ENCODE assay signal across 32 cellular contexts in the genomic region with DNA sequence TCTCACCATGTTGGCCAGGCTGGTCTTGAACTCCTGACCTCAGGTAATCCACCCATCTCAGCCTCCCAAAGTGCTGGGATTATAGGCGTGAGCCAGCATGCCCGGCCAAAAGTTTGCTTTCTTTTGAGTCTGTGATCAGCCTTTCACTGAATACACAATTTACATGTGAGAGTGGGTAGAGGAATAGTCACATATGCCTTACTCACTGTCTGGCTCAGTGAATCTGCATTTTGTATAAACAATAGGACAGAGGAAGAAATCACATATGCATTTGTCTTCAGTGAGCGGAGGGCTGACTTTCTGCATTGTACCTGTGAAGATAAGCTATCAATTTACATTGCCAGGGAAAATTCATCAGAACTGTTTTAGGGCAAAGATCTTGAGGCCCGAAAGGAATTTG. TPM values are rescaled to one million over a fixed set of nuclear protein-coding genes. Genes with fewer than 3 reads are reported as not detected.
DNase-seq lines count a peak whose midpoint lies in the region; ATAC-seq, FAIRE-seq and TF ChIP-seq lines count a peak whose summit lies in the region.
"Had no signal": no experiment of that assay in that cellular context is flagged by ENCODE, and none has a peak within 500 bp of the region (broad histone marks: within the 10 kb centered on the region; RNA-seq: fewer than 3 reads in every experiment).

No MANE protein-coding gene starts in this region.

- no peak for TF ChIP-seq CTCF in K562 (IDR thresholded peaks at IDR 0.05 in 2 of 3, conservative IDR thresholded peaks at IDR 0.05 in 1 of 3; ENCODE audit: insufficient read depth in 2 of 3, low read depth in 1 of 3, low read length in 3 of 3)

- H3K9ac ChIP-seq in K562 (ENCODE audit: insufficient read depth in 1 of 2, low read depth in 2 of 2, low read length in 2 of 2) = no peak overlapping the region

- H3K79me2 ChIP-seq in K562 (ENCODE audit: control insufficient read depth, insufficient read depth, low read length) = peaks cover 21% of the 10 kb centered on the region

- CTCF ChIA-PET in activated CD4-positive, alpha-beta memory T cell treated with anti-CD3 and anti-CD28 coated beads, Interleukin-2, amount 10 ng/mL, durations not matched to agents 7 days and 5 days (lab: Charles Lee) = interaction anchor here (0.5 kb wide), 1 partner anchor 17 kb away, joined by 3 read pairs; no protein-coding TSS in a partner anchor
- CTCF ChIA-PET in K562 (lab: Yijun Ruan, JAX; ENCODE audit: low intra/inter-chr PET ratio) = no interaction called here

- H3K27me3 ChIP-seq in K562 (ENCODE audit: control insufficient read depth in 2 of 2, insufficient read depth in 2 of 2, low read length in 2 of 2) = no peaks in the 10 kb centered on the region
- H3K27me3 ChIP-seq: ascending aorta, ovary, suprapubic skin, upper lobe of right lung had no signal

- POLR2A ChIA-PET in activated CD4-positive, alpha-beta memory T cell treated with anti-CD3 and anti-CD28 coated beads, Interleukin-2, amount 10 ng/mL, durations not matched to agents 7 days and 5 days (lab: Charles Lee) = interaction anchor here (1.7 kb wide), 1 partner anchor 147 kb away, joined by 5 read pairs; no protein-coding TSS in a partner anchor
- POLR2A ChIA-PET in K562 (lab: Yijun Ruan, JAX) = interaction anchor here (1.1 kb wide), 1 partner anchor 19 kb away, joined by 3 read pairs; no protein-coding TSS in a partner anchor

- H3K4me3 ChIP-seq in K562 = no peak overlapping the region
- H3K4me3 ChIP-seq: ascending aorta, HAP-1, lung, ovary, suprapubic skin, upper lobe of right lung had no signal

- WGBS in K562 (ENCODE audit: insufficient coverage, low coverage, missing lambda C conversion rate) = 77% methylated on average over 4 of the region's 4 CpGs

- H3K4me3 Mint-ChIP-seq in activated naive CD4-positive, alpha-beta T cell treated with anti-CD3 and anti-CD28 coated beads, Interleukin-2, amount 50 U/mL, for 24 hours = no peak overlapping the region
- H3K4me3 Mint-ChIP-seq in activated CD4-positive, alpha-beta memory T cell treated with anti-CD3 and anti-CD28 coated beads, Interleukin-2, amount 10 ng/mL, durations not matched to agents 7 days and 5 days = no peak overlapping the region
- no peak overlapping the region for H3K4me3 Mint-ChIP-seq in stimulated activated effector memory CD8-positive, alpha-beta T cell treated with anti-CD3 and anti-CD28 coated beads, Interleukin-12 subunit alpha, Interleukin-12 subunit beta, amount 100 ng/mL, for 72 hours
- H3K4me3 Mint-ChIP-seq: effector memory CD8-positive, alpha-beta T cell; stimulated activated naive B cell treated with anti-CD40 and anti-IgM and Interleukin-4, amounts not matched to agents 10 μg/mL and 1 μg/mL and 100 μg/mL, for 72 hours had no signal

- no peak for FAIRE-seq in K562 (lab: Jason Lieb, UNC)
- FAIRE-seq: HepG2 had no signal

- no peaks in the 10 kb centered on the region for H3K9me3 Mint-ChIP-seq in activated naive CD4-positive, alpha-beta T cell treated with anti-CD3 and anti-CD28 coated beads, Interleukin-2, amount 50 U/mL, for 24 hours
- no peaks in the 10 kb centered on the region for H3K9me3 Mint-ChIP-seq in activated CD4-positive, alpha-beta memory T cell treated with anti-CD3 and anti-CD28 coated beads, Interleukin-2, amount 10 ng/mL, durations not matched to agents 7 days and 5 days
- no peaks in the 10 kb centered on the region for H3K9me3 Mint-ChIP-seq in stimulated activated effector memory CD8-positive, alpha-beta T cell treated with anti-CD3 and anti-CD28 coated beads, Interleukin-12 subunit alpha, Interleukin-12 subunit beta, amount 100 ng/mL, for 72 hours
- H3K9me3 Mint-ChIP-seq: effector memory CD8-positive, alpha-beta T cell; nephron; stimulated activated naive B cell treated with anti-CD40 and anti-IgM and Interleukin-4, amounts not matched to agents 10 μg/mL and 1 μg/mL and 100 μg/mL, for 72 hours had no signal

- no peaks in the 10 kb centered on the region for H3K27me3 Mint-ChIP-seq in activated naive CD4-positive, alpha-beta T cell treated with anti-CD3 and anti-CD28 coated beads, Interleukin-2, amount 50 U/mL, for 24 hours
- H3K27me3 Mint-ChIP-seq in activated CD4-positive, alpha-beta memory T cell treated with anti-CD3 and anti-CD28 coated beads, Interleukin-2, amount 10 ng/mL, durations not matched to agents 7 days and 5 days = no peaks in the 10 kb centered on the region
- H3K27me3 Mint-ChIP-seq: effector memory CD8-positive, alpha-beta T cell; stimulated activated naive B cell treated with anti-CD40 and anti-IgM and Interleukin-4, amounts not matched to agents 10 μg/mL and 1 μg/mL and 100 μg/mL, for 72 hours had no signal

- peaks cover 11% of the 10 kb centered on the region for H3K36me3 Mint-ChIP-seq in activated naive CD4-positive, alpha-beta T cell treated with anti-CD3 and anti-CD28 coated beads, Interleukin-2, amount 50 U/mL, for 24 hours
- H3K36me3 Mint-ChIP-seq in activated CD4-positive, alpha-beta memory T cell treated with anti-CD3 and anti-CD28 coated beads, Interleukin-2, amount 10 ng/mL, durations not matched to agents 7 days and 5 days (ENCODE audit: low read depth) = peaks cover 30% of the 10 kb centered on the region
- H3K36me3 Mint-ChIP-seq in stimulated activated effector memory CD8-positive, alpha-beta T cell treated with anti-CD3 and anti-CD28 coated beads, Interleukin-12 subunit alpha, Interleukin-12 subunit beta, amount 100 ng/mL, for 72 hours = peaks cover 18% of the 10 kb centered on the region

- no TSS peak for BruUV-seq in K562 (replicated peaks; lab: Mats Ljungman, UMichigan)

- H3K4me1 Mint-ChIP-seq in activated naive CD4-positive, alpha-beta T cell treated with anti-CD3 and anti-CD28 coated beads, Interleukin-2, amount 50 U/mL, for 24 hours = peaks cover 48% of the 10 kb centered on the region
- peaks cover 52% of the 10 kb centered on the region for H3K4me1 Mint-ChIP-seq in activated CD4-positive, alpha-beta memory T cell treated with anti-CD3 and anti-CD28 coated beads, Interleukin-2, amount 10 ng/mL, durations not matched to agents 7 days and 5 days
- peaks cover 36% of the 10 kb centered on the region for H3K4me1 Mint-ChIP-seq in stimulated activated effector memory CD8-positive, alpha-beta T cell treated with anti-CD3 and anti-CD28 coated beads, Interleukin-12 subunit alpha, Interleukin-12 subunit beta, amount 100 ng/mL, for 72 hours

- H3K9me3 ChIP-seq in K562 (replicated peaks; ENCODE audit: control insufficient read depth, insufficient read depth, low read depth, low read length) = no peaks in the 10 kb centered on the region
- H3K9me3 ChIP-seq: ascending aorta, HAP-1, ovary, suprapubic skin, upper lobe of right lung had no signal

- peak overlapping the region; percentile 33; the same call in 1 of the 3 replicates for H3K27ac ChIP-seq in K562 (ENCODE audit: extremely low read depth, low read depth, low read length)
- H3K27ac ChIP-seq: ascending aorta, ovary, suprapubic skin, upper lobe of right lung had no signal

- peak overlapping the region; percentile 89 for H3K27ac Mint-ChIP-seq in activated naive CD4-positive, alpha-beta T cell treated with anti-CD3 and anti-CD28 coated beads, Interleukin-2, amount 50 U/mL, for 24 hours
- peak overlapping the region; percentile 77 for H3K27ac Mint-ChIP-seq in activated CD4-positive, alpha-beta memory T cell treated with anti-CD3 and anti-CD28 coated beads, Interleukin-2, amount 10 ng/mL, durations not matched to agents 7 days and 5 days
- peak overlapping the region; percentile 75 for H3K27ac Mint-ChIP-seq in stimulated activated effector memory CD8-positive, alpha-beta T cell treated with anti-CD3 and anti-CD28 coated beads, Interleukin-12 subunit alpha, Interleukin-12 subunit beta, amount 100 ng/mL, for 72 hours
- H3K27ac Mint-ChIP-seq: effector memory CD8-positive, alpha-beta T cell; nephron; stimulated activated naive B cell treated with anti-CD40 and anti-IgM and Interleukin-4, amounts not matched to agents 10 μg/mL and 1 μg/mL and 100 μg/mL, for 72 hours had no signal

- no peak overlapping the region for H2AFZ ChIP-seq in K562 (ENCODE audit: low read depth, low read length)

- peaks cover 10 to 23% of the 10 kb centered on the region in 2 experiments; a peak in 4 of 5 replicates for H3K4me1 ChIP-seq in K562 (replicated peaks in 1 of 2; ENCODE audit: control insufficient read depth in 2 of 2, insufficient read depth in 2 of 2, low read length in 2 of 2)
- H3K4me1 ChIP-seq: HAP-1 had no signal

- in situ Hi-C loops in K562 (cut with MboI) = no loop called here

- H3K36me3 ChIP-seq in K562 (ENCODE audit: control insufficient read depth, insufficient read depth, low read length) = peaks cover 4% of the 10 kb centered on the region; the same call in 1 of the 3 replicates
- H3K36me3 ChIP-seq: ovary had no signal

- intact Hi-C loops in K562 (cut with micrococcal nuclease) = no loop called here

- H3K4me2 ChIP-seq in K562 (ENCODE audit: insufficient read depth, low read length) = no peak overlapping the region

- DNase-seq in activated naive CD4-positive, alpha-beta T cell treated with Interleukin-2 at 50 U/mL for 16 hours = no peak
- no peak for DNase-seq in activated CD4-positive, alpha-beta memory T cell treated with anti-CD3 and anti-CD28 coated beads, Interleukin-2, amount 10 ng/mL, durations not matched to agents 7 days and 5 days
- DNase-seq in K562 (ENCODE audit: extremely low read depth in 1 of 4, low spot score in 3 of 4) (no peak), NCI-H2029 treated with DMSO at 0.1 percent for 48 hours (lab: John Stamatoyannopoulos, UW) (no peak)
- DNase-seq in stimulated activated effector memory CD8-positive, alpha-beta T cell treated with anti-CD3 and anti-CD28 coated beads, Interleukin-12 subunit alpha, Interleukin-12 subunit beta, amount 100 ng/mL, for 72 hours (ENCODE audit: low spot score in 2 of 2) = no peak
- DNase-seq: activated gamma-delta T cell treated with Interleukin-2 at 50 U/mL for 16 hours; C1 segment of cervical spinal cord; Calu3; caudate nucleus; DMS79 treated with DMSO at 0.1 percent for 48 hours; effector memory CD8-positive, alpha-beta T cell; GDM1; hypothalamus; Kasumi-1; left cardiac atrium; NCI-H146; NCI-H446 treated with DMSO at 0.1 percent for 48 hours; NCI-H774; ovary; Right ventricle myocardium superior; stimulated activated naive B cell treated with anti-CD40 and anti-IgM and Interleukin-4, amounts not matched to agents 10 μg/mL and 1 μg/mL and 100 μg/mL, for 72 hours; T-helper 9 cell; upper lobe of right lung had no signal

- ATAC-seq in K562 (no peak), HG03280 (IDR thresholded peaks at IDR 0.05; ENCODE audit: unreplicated experiment) (no peak)
- no peak for ATAC-seq in stimulated activated effector memory CD8-positive, alpha-beta T cell treated with anti-CD3 and anti-CD28 coated beads, Interleukin-12 subunit alpha, Interleukin-12 subunit beta, amount 100 ng/mL, for 72 hours
- ATAC-seq: effector memory CD8-positive, alpha-beta T cell; HepG2; left cardiac atrium; Panc1; stimulated activated naive B cell treated with anti-CD40 and anti-IgM and Interleukin-4, amounts not matched to agents 10 μg/mL and 1 μg/mL and 100 μg/mL, for 72 hours; upper lobe of right lung had no signal

- TF ChIP-seq RAD21 in K562 (CRISPR knock-in tag; conservative IDR thresholded peaks at IDR 0.05 in 1 of 2, IDR thresholded peaks at IDR 0.05 in 1 of 2) = no peak

- no peaks in the 10 kb centered on the region for H3K9me1 ChIP-seq in K562 (ENCODE audit: control insufficient read depth, insufficient read depth, low read length)

- TF ChIP-seq EP300 in K562 (IDR thresholded peaks at IDR 0.05; ENCODE audit: low read length) = no peak

- no peak for TF ChIP-seq POLR2A in K562 (conservative IDR thresholded peaks at IDR 0.05)

- no peaks in the 10 kb centered on the region for H4K20me1 ChIP-seq in K562 (replicated peaks; ENCODE audit: control insufficient read depth, insufficient read depth, low read length)

RNA-seq across cellular contexts. Expression of a gene that starts 2.5 kb away (rescaled TPM):
- total RNA-seq in activated CD4-positive, alpha-beta memory T cell treated with anti-CD3 and anti-CD28 coated beads, Interleukin-2, amount 10 ng/mL, durations not matched to agents 7 days and 5 days = 10 to 100 TPM; 63.9 to 69.4 TPM
- total RNA-seq in K562 (2011; cell fraction: chromatin; rRNA removed; ENCODE audit: low replicate concordance) = 19.4 and 31.8 TPM in 2 replicates
- total RNA-seq in K562 (2011; cell fraction: nucleolus; rRNA removed) = 12.4 and 19.8 TPM in 2 replicates
- total RNA-seq in K562 (2011; cell fraction: nucleoplasm; rRNA removed) = 15.6 and 16.7 TPM in 2 replicates
- total RNA-seq in K562 (2014; rRNA removed) = 7.7 and 8.7 TPM in 2 replicates
- total RNA-seq in K562 (2014; rRNA removed; fragmentation: Illumina TruSeq; extraction: Trizol) = 2.1 and 4.1 TPM in 2 replicates
- total RNA-seq in K562 (2015; rRNA removed; fragmentation: Illumina TruSeq; extraction: Trizol) = 3.4 and 4.2 TPM in 2 replicates
- 10.5 and 15.0 TPM in 2 replicates for total RNA-seq in K562 (2021)
- 1.2 and 2.6 TPM in 2 replicates for polyA plus RNA-seq in K562 (2011; rRNA removed)
- polyA plus RNA-seq in K562 (2011; cell fraction: cytosol; rRNA removed) = 0.83 and 1.5 TPM in 2 replicates
- polyA plus RNA-seq in K562 (2011; cell fraction: nucleus; rRNA removed) = 4.3 and 6.8 TPM in 2 replicates
- polyA plus RNA-seq in K562 (2012) = 4.8 and 11.1 TPM in 2 replicates
- 2.2 and 3.4 TPM in 2 replicates for polyA plus RNA-seq in K562 (2014; fragmentation: Illumina TruSeq; extraction: Trizol)
- under 1 TPM; 0.17 to 0.18 TPM for polyA plus RNA-seq in K562 (2014; fragmentation: Nextera tagmentation; extraction: Ambion mirVana)
- 4.4 and 6.2 TPM in 2 replicates for polyA plus RNA-seq in K562 (2014; rRNA removed)
- 1.8 and 2.0 TPM in 2 replicates for polyA minus RNA-seq in K562 (2011; rRNA and poly(A)+ RNA removed)
- 3.1 and 6.8 TPM in 2 replicates for polyA minus RNA-seq in K562 (2011; cell fraction: cytosol; rRNA and poly(A)+ RNA removed)
- 3.4 and 4.3 TPM in 2 replicates for polyA minus RNA-seq in K562 (2011; cell fraction: nucleus; rRNA and poly(A)+ RNA removed)

RNA-seq across cellular contexts. Expression of a gene that starts 27.0 kb away (rescaled TPM):
- total RNA-seq in activated CD4-positive, alpha-beta memory T cell treated with anti-CD3 and anti-CD28 coated beads, Interleukin-2, amount 10 ng/mL, durations not matched to agents 7 days and 5 days = 10 to 100 TPM; 49.4 to 49.9 TPM
- total RNA-seq in K562 (2011; cell fraction: chromatin; rRNA removed; ENCODE audit: low replicate concordance) = 12.6 and 25.0 TPM in 2 replicates
- 16.4 and 20.8 TPM in 2 replicates for total RNA-seq in K562 (2011; cell fraction: nucleolus; rRNA removed)
- total RNA-seq in K562 (2011; cell fraction: nucleoplasm; rRNA removed) = 21.3 and 23.7 TPM in 2 replicates
- total RNA-seq in K562 (2014; rRNA removed) = 9.9 and 10.7 TPM in 2 replicates
- 11.9 and 21.6 TPM in 2 replicates for total RNA-seq in K562 (2014; rRNA removed; fragmentation: Illumina TruSeq; extraction: Trizol)
- 29.1 and 29.8 TPM in 2 replicates for total RNA-seq in K562 (2015; rRNA removed; fragmentation: Illumina TruSeq; extraction: Trizol)
- total RNA-seq in K562 (2021) = 55.1 and 57.4 TPM in 2 replicates
- 18.6 and 21.3 TPM in 2 replicates for polyA plus RNA-seq in K562 (2011; rRNA removed)
- polyA plus RNA-seq in K562 (2011; cell fraction: cytosol; rRNA removed) = 24.1 and 28.7 TPM in 2 replicates
- polyA plus RNA-seq in K562 (2011; cell fraction: nucleus; rRNA removed) = 16.2 and 18.7 TPM in 2 replicates
- 46.4 and 129 TPM in 2 replicates for polyA plus RNA-seq in K562 (2012)
- 16.9 and 26.0 TPM in 2 replicates for polyA plus RNA-seq in K562 (2014; fragmentation: Illumina TruSeq; extraction: Trizol)
- polyA plus RNA-seq in K562 (2014; fragmentation: Nextera tagmentation; extraction: Ambion mirVana) = 1 to 10 TPM; 4.3 to 5.7 TPM
- 23.1 and 39.8 TPM in 2 replicates for polyA plus RNA-seq in K562 (2014; rRNA removed)
- 8.9 and 9.1 TPM in 2 replicates for polyA minus RNA-seq in K562 (2011; rRNA and poly(A)+ RNA removed)
- 8.2 and 13.9 TPM in 2 replicates for polyA minus RNA-seq in K562 (2011; cell fraction: cytosol; rRNA and poly(A)+ RNA removed)
- polyA minus RNA-seq in K562 (2011; cell fraction: nucleus; rRNA and poly(A)+ RNA removed) = 9.2 and 11.0 TPM in 2 replicates

RNA-seq across cellular contexts. Expression of a gene that starts 43.3 kb away (rescaled TPM):
- total RNA-seq in activated CD4-positive, alpha-beta memory T cell treated with anti-CD3 and anti-CD28 coated beads, Interleukin-2, amount 10 ng/mL, durations not matched to agents 7 days and 5 days = under 1 TPM; 0.43 TPM
- not detected in 2 replicates for total RNA-seq in K562 (2011; cell fraction: chromatin; rRNA removed; ENCODE audit: low replicate concordance)
- total RNA-seq in K562 (2011; cell fraction: nucleolus; rRNA removed) = 1.2 and 1.5 TPM in 2 replicates
- total RNA-seq in K562 (2011; cell fraction: nucleoplasm; rRNA removed) = not detected in 2 replicates
- total RNA-seq in K562 (2014; rRNA removed) (1.8 and 3.7 TPM in 2 replicates), K562 (2014; rRNA removed; fragmentation: Illumina TruSeq; extraction: Trizol) (not detected in 2 replicates), K562 (2015; rRNA removed; fragmentation: Illumina TruSeq; extraction: Trizol) (0.38 TPM in 1 of 2 replicates, not detected in the other), K562 (2021) (2.0 and 2.4 TPM in 2 replicates)
- polyA plus RNA-seq in K562 (2011; rRNA removed) (0.12 and 0.31 TPM in 2 replicates), K562 (2014; fragmentation: Illumina TruSeq; extraction: Trizol) (0.22 TPM in 1 of 2 replicates, not detected in the other), K562 (2014; fragmentation: Nextera tagmentation; extraction: Ambion mirVana) (not detected), K562 (2014; rRNA removed) (1.1 and 2.4 TPM in 2 replicates)
- polyA plus RNA-seq in K562 (2011; cell fraction: cytosol; rRNA removed) = 0.28 and 1.7 TPM in 2 replicates
- polyA plus RNA-seq in K562 (2011; cell fraction: nucleus; rRNA removed) = 0.21 and 0.64 TPM in 2 replicates
- 0.87 and 1.5 TPM in 2 replicates for polyA plus RNA-seq in K562 (2012)
- polyA minus RNA-seq in K562 (2011; rRNA and poly(A)+ RNA removed) = not detected in 2 replicates
- not detected in 2 replicates for polyA minus RNA-seq in K562 (2011; cell fraction: cytosol; rRNA and poly(A)+ RNA removed)
- polyA minus RNA-seq in K562 (2011; cell fraction: nucleus; rRNA and poly(A)+ RNA removed) = 0.89 and 1.3 TPM in 2 replicates
- total RNA-seq: ascending aorta, Right ventricle myocardium superior had no signal
- polyA plus RNA-seq: ovary had no signal
